In genomic region chr16:13919683-13920509, GRCh38 we compare ENCODE assay signal across 8 cellular contexts. TPM values are rescaled to one million over a fixed set of nuclear protein-coding genes. Genes with fewer than 3 reads are reported as not detected.
DNase-seq lines count a peak whose midpoint lies in the region; ATAC-seq, FAIRE-seq and TF ChIP-seq lines count a peak whose summit lies in the region.

TSS of gene ERCC4 (plus strand) at chr16:13920154. CDS start at chr16:13920166, 12 bp downstream.

- peak; percentile 99 for DNase-seq in G401 (ENCODE audit: low spot score)
- DNase-seq in H54 (ENCODE audit: insufficient read length, low spot score) = peak; percentile 85
- peak; percentile 99 for DNase-seq in LoVo (ENCODE audit: low spot score)
- DNase-seq in RWPE2 (ENCODE audit: low spot score) = peak; percentile 99
- peak; percentile 99 for DNase-seq in activated T-helper 2 cell treated with anti-CD3 and anti-CD28 coated beads, Interferon-gamma antibody, Interleukin-2, Interleukin-4, amounts not matched to agents 10 μg/mL and 5 μg/mL and 100 μg/mL, durations not matched to agents 14 hours and 24 hours and 36 hours (ENCODE audit: low spot score)
- peak; percentile 99 for DNase-seq in fibroblast of peridontal ligament (ENCODE audit: extremely low read depth)
- peak; percentile 99 for DNase-seq in natural killer cell
- DNase-seq in stimulated activated naive CD4-positive, alpha-beta T cell treated with Interleukin-2 at 50 U/mL for 16 hours (lab: John Stamatoyannopoulos, UW) = peak; percentile 99

- peak within 1 kb of the TSS; percentile 77 for H3K4me3 ChIP-seq in RWPE2 (ENCODE audit: severe bottlenecking)

- peak within 1 kb of the TSS; percentile 12 for H3K27ac ChIP-seq in RWPE2 (ENCODE audit: poor library complexity, severe bottlenecking)

- intact Hi-C loops in activated T-helper 2 cell treated with anti-CD3 and anti-CD28 coated beads, Interferon-gamma antibody, Interleukin-2, Interleukin-4, amounts not matched to agents 10 μg/mL and 5 μg/mL and 100 μg/mL, durations not matched to agents 14 hours and 24 hours and 36 hours (cut with micrococcal nuclease) = loop anchor here (5.0 kb wide), 1 partner anchor 152 kb away; the partner anchor contains the start of gene MRTFB
- intact Hi-C loops in natural killer cell (cut with micrococcal nuclease) = loop anchor here (1.0 to 5.0 kb wide), 3 partner anchors 327 to 712 kb away; partner anchors contain the start of genes BFAR and PARN

- H3K27me3 Mint-ChIP-seq in activated T-helper 2 cell treated with anti-CD3 and anti-CD28 coated beads, Interferon-gamma antibody, Interleukin-2, Interleukin-4, amounts not matched to agents 10 μg/mL and 5 μg/mL and 100 μg/mL, durations not matched to agents 14 hours and 24 hours and 36 hours (ENCODE audit: low read depth) = peaks cover 7% of the 10 kb centered on the region
- H3K27me3 Mint-ChIP-seq in natural killer cell (ENCODE audit: low read depth in 2 of 2) = peaks cover 4 to 9% of the 10 kb centered on the region in 2 donors

- no peaks in the 10 kb centered on the region for H3K27me3 ChIP-seq in RWPE2 (ENCODE audit: insufficient read depth, poor library complexity, severe bottlenecking)

- H3K27ac Mint-ChIP-seq in activated T-helper 2 cell treated with anti-CD3 and anti-CD28 coated beads, Interferon-gamma antibody, Interleukin-2, Interleukin-4, amounts not matched to agents 10 μg/mL and 5 μg/mL and 100 μg/mL, durations not matched to agents 14 hours and 24 hours and 36 hours = peak within 1 kb of the TSS; percentile 94
- H3K27ac Mint-ChIP-seq in natural killer cell = peak within 1 kb of the TSS; percentile 96

- TF ChIP-seq CTCF in RWPE2 (IDR thresholded peaks at IDR 0.05; ENCODE audit: poor library complexity, severe bottlenecking) = peak; percentile 97
- peak; percentile 91 for TF ChIP-seq CTCF in natural killer cell (IDR thresholded peaks at IDR 0.05)

- peak within 1 kb of the TSS; percentile 99 for H3K4me3 Mint-ChIP-seq in activated T-helper 2 cell treated with anti-CD3 and anti-CD28 coated beads, Interferon-gamma antibody, Interleukin-2, Interleukin-4, amounts not matched to agents 10 μg/mL and 5 μg/mL and 100 μg/mL, durations not matched to agents 14 hours and 24 hours and 36 hours (ENCODE audit: low read depth)
- peak within 1 kb of the TSS; percentile 99 for H3K4me3 Mint-ChIP-seq in natural killer cell

- peaks cover 8% of the 10 kb centered on the region for H3K36me3 Mint-ChIP-seq in activated T-helper 2 cell treated with anti-CD3 and anti-CD28 coated beads, Interferon-gamma antibody, Interleukin-2, Interleukin-4, amounts not matched to agents 10 μg/mL and 5 μg/mL and 100 μg/mL, durations not matched to agents 14 hours and 24 hours and 36 hours (ENCODE audit: low read depth)
- H3K36me3 Mint-ChIP-seq in natural killer cell = no peaks in the 10 kb centered on the region

- peak; percentile 99 for FAIRE-seq in H54 (lab: Jason Lieb, UNC)

- TF ChIP-seq POLR2A in H54 (IDR thresholded peaks at IDR 0.05; ENCODE audit: low read depth, low read length) = peak; percentile 89

- no peaks in the 10 kb centered on the region for H3K9me3 ChIP-seq in RWPE2 (ENCODE audit: severe bottlenecking)

- peaks cover 24% of the 10 kb centered on the region for H3K36me3 ChIP-seq in RWPE2 (ENCODE audit: low read depth)

- peaks cover 22% of the 10 kb centered on the region for H3K4me1 Mint-ChIP-seq in activated T-helper 2 cell treated with anti-CD3 and anti-CD28 coated beads, Interferon-gamma antibody, Interleukin-2, Interleukin-4, amounts not matched to agents 10 μg/mL and 5 μg/mL and 100 μg/mL, durations not matched to agents 14 hours and 24 hours and 36 hours (ENCODE audit: low read depth)
- H3K4me1 Mint-ChIP-seq in natural killer cell = peaks cover 28 to 33% of the 10 kb centered on the region in 2 donors

- ATAC-seq in RWPE2 (ENCODE audit: low read depth) (peak; percentile 98), natural killer cell (peak; percentile 94 to 99 (median 94))

- H3K4me1 ChIP-seq in RWPE2 (ENCODE audit: insufficient read depth, poor library complexity, severe bottlenecking) = no peaks in the 10 kb centered on the region

- in situ Hi-C loops in G401 (cut with HindIII; ENCODE audit: low sequenced_read_pairs) = no loop called here

- no peaks in the 10 kb centered on the region for H3K9me3 Mint-ChIP-seq in activated T-helper 2 cell treated with anti-CD3 and anti-CD28 coated beads, Interferon-gamma antibody, Interleukin-2, Interleukin-4, amounts not matched to agents 10 μg/mL and 5 μg/mL and 100 μg/mL, durations not matched to agents 14 hours and 24 hours and 36 hours
- H3K9me3 Mint-ChIP-seq in natural killer cell = no peaks in the 10 kb centered on the region

RNA-seq across cellular contexts. Expression of gene ERCC4, which starts in this region (rescaled TPM):
- total RNA-seq in G401 (2014; rRNA removed; shearing (Covaris generic)) = 5.3 and 6.2 TPM in 2 replicates
- total RNA-seq in activated T-helper 2 cell treated with anti-CD3 and anti-CD28 coated beads, Interferon-gamma antibody, Interleukin-2, Interleukin-4, amounts not matched to agents 10 μg/mL and 5 μg/mL and 100 μg/mL, durations not matched to agents 14 hours and 24 hours and 36 hours = 11.9 and 13.3 TPM in 2 replicates
- total RNA-seq in natural killer cell = 10 to 100 TPM in 1 of 3 donors, 1 to 10 TPM in 2; 7.3 to 11.9 (median 7.5) TPM

Comparison
In these comparisons a context has a peak if more than half of its experiments do, and no peak if none do; other contexts are left out.
1. Peak in every context shown above with its lines: DNase-seq, ATAC-seq, H3K4me3 ChIP-seq and H3K27ac ChIP-seq.